ENCODE assay signal across 10 cellular contexts in genomic region chr10:124941823-124942222, GRCh38. TPM values are rescaled to one million over a fixed set of nuclear protein-coding genes. Genes with fewer than 3 reads are reported as not detected.
DNase-seq lines count a peak whose midpoint lies in the region; ATAC-seq and TF ChIP-seq lines count a peak whose summit lies in the region.
"Had no signal": no experiment of that assay in that cellular context is flagged by ENCODE, and none has a peak within 500 bp of the region (broad histone marks: within the 10 kb centered on the region; RNA-seq: fewer than 3 reads in every experiment).

Gene ZRANB1, plus strand, starts transcription at chr10:124942123. Its CDS starts 371 bp downstream, at chr10:124942494.

- H3K36me3 ChIP-seq in esophagus squamous epithelium (peaks cover 0 to 10% (median 0%) of the 10 kb centered on the region in 3 donors), aorta (ENCODE audit: control insufficient read depth in 1 of 2, insufficient read depth in 2 of 2, low read length in 1 of 2) (peaks cover 0 to 3% of the 10 kb centered on the region in 2 donors)

- H3K4me3 Mint-ChIP-seq in activated naive CD8-positive, alpha-beta T cell = no peak within 1 kb of the TSS
- no peak within 1 kb of the TSS for H3K4me3 Mint-ChIP-seq in activated naive CD8-positive, alpha-beta T cell treated with anti-CD3 and anti-CD28 coated beads, Interleukin-2, amount 50 U/mL, for 24 hours
- H3K4me3 Mint-ChIP-seq in naive thymus-derived CD8-positive, alpha-beta T cell = peak within 1 kb of the TSS in 9 of 10 donors; percentile 3 to 57 (median 28)

- H3K27me3 Mint-ChIP-seq in activated naive CD8-positive, alpha-beta T cell = no peaks in the 10 kb centered on the region
- no peaks in the 10 kb centered on the region for H3K27me3 Mint-ChIP-seq in activated naive CD8-positive, alpha-beta T cell treated with anti-CD3 and anti-CD28 coated beads, Interleukin-2, amount 50 U/mL, for 24 hours
- H3K27me3 Mint-ChIP-seq in naive thymus-derived CD8-positive, alpha-beta T cell = no peaks in the 10 kb centered on the region

- peak within 1 kb of the TSS; percentile 5 for H3K27ac Mint-ChIP-seq in activated naive CD8-positive, alpha-beta T cell
- no peak within 1 kb of the TSS for H3K27ac Mint-ChIP-seq in activated naive CD8-positive, alpha-beta T cell treated with anti-CD3 and anti-CD28 coated beads, Interleukin-2, amount 50 U/mL, for 24 hours
- peak within 1 kb of the TSS in 3 of 10 donors; percentile 14 to 37 (median 21) for H3K27ac Mint-ChIP-seq in naive thymus-derived CD8-positive, alpha-beta T cell

- H3K27ac ChIP-seq in esophagus squamous epithelium (peak within 1 kb of the TSS in 2 of 4 donors; percentile 37 to 47), aorta (ENCODE audit: low read depth in 1 of 2, low read length in 2 of 2) (no peak within 1 kb of the TSS)

- H3K4me1 Mint-ChIP-seq in activated naive CD8-positive, alpha-beta T cell (ENCODE audit: low read depth) = peaks cover 73% of the 10 kb centered on the region
- peaks cover 51% of the 10 kb centered on the region for H3K4me1 Mint-ChIP-seq in activated naive CD8-positive, alpha-beta T cell treated with anti-CD3 and anti-CD28 coated beads, Interleukin-2, amount 50 U/mL, for 24 hours
- peaks cover 19 to 76% (median 64%) of the 10 kb centered on the region in 4 donors for H3K4me1 Mint-ChIP-seq in naive thymus-derived CD8-positive, alpha-beta T cell

- H3K9me3 Mint-ChIP-seq in activated naive CD8-positive, alpha-beta T cell (ENCODE audit: low read depth) = no peaks in the 10 kb centered on the region
- H3K9me3 Mint-ChIP-seq in activated naive CD8-positive, alpha-beta T cell treated with anti-CD3 and anti-CD28 coated beads, Interleukin-2, amount 50 U/mL, for 24 hours = no peaks in the 10 kb centered on the region
- H3K9me3 Mint-ChIP-seq in naive thymus-derived CD8-positive, alpha-beta T cell = no peaks in the 10 kb centered on the region

- ATAC-seq in activated naive CD8-positive, alpha-beta T cell treated with anti-CD3 and anti-CD28 coated beads, Interleukin-2, amount 50 U/mL, for 24 hours = no peak
- no peak for ATAC-seq in naive thymus-derived CD8-positive, alpha-beta T cell
- ATAC-seq in aorta (ENCODE audit: low FRiP score) = no peak
- no peak for ATAC-seq in HG02571 (IDR thresholded peaks at IDR 0.05; ENCODE audit: unreplicated experiment)

- no peaks in the 10 kb centered on the region for H3K27me3 ChIP-seq in esophagus squamous epithelium
- H3K27me3 ChIP-seq in aorta (ENCODE audit: control insufficient read depth in 1 of 2, insufficient read depth in 2 of 2, low read length in 1 of 2) = no peaks in the 10 kb centered on the region
- H3K27me3 ChIP-seq: BLaER1 treated with 17β-estradiol and CSF1 and Interleukin-3, amounts not matched to agents 10 nM and 100 nM had no signal

- no peak for DNase-seq in activated naive CD8-positive, alpha-beta T cell treated with anti-CD3 and anti-CD28 coated beads, Interleukin-2, amount 50 U/mL, for 24 hours
- DNase-seq in esophagus squamous epithelium (lab: John Stamatoyannopoulos, UW) (no peak), aorta (no peak), CD1c-positive myeloid dendritic cell (ENCODE audit: extremely low spot score) (no peak), cortex of kidney (lab: John Stamatoyannopoulos, UW) (no peak)
- no peak for DNase-seq in naive thymus-derived CD8-positive, alpha-beta T cell
- DNase-seq: NCI-H146 had no signal

- POLR2A ChIA-PET in naive thymus-derived CD8-positive, alpha-beta T cell (lab: Charles Lee) = no interaction called here

- peaks cover 11% of the 10 kb centered on the region for H3K36me3 Mint-ChIP-seq in activated naive CD8-positive, alpha-beta T cell
- peaks cover 16% of the 10 kb centered on the region for H3K36me3 Mint-ChIP-seq in activated naive CD8-positive, alpha-beta T cell treated with anti-CD3 and anti-CD28 coated beads, Interleukin-2, amount 50 U/mL, for 24 hours (ENCODE audit: low read depth)
- H3K36me3 Mint-ChIP-seq in naive thymus-derived CD8-positive, alpha-beta T cell = peaks cover 0 to 43% (median 4%) of the 10 kb centered on the region in 3 donors

- 86 to 88% methylated on average over 4 of the region's 4 CpGs for WGBS in esophagus squamous epithelium, 2 donors
- 78 to 83% methylated on average over 4 of the region's 4 CpGs for WGBS in aorta, 2 donors

- TF ChIP-seq POLR2A in esophagus squamous epithelium (IDR thresholded peaks at IDR 0.05) = no peak

- TF ChIP-seq CTCF in esophagus squamous epithelium (IDR thresholded peaks at IDR 0.05) = no peak

- H3K9me3 ChIP-seq in esophagus squamous epithelium = no peaks in the 10 kb centered on the region
- H3K9me3 ChIP-seq in aorta (ENCODE audit: control insufficient read depth, low read length) = no peaks in the 10 kb centered on the region
- H3K9me3 ChIP-seq: BLaER1 treated with 17β-estradiol and CSF1 and Interleukin-3, amounts not matched to agents 10 nM and 100 nM had no signal

- peaks cover 0 to 38% (median 10%) of the 10 kb centered on the region in 3 donors for H3K4me1 ChIP-seq in esophagus squamous epithelium
- H3K4me1 ChIP-seq in aorta (ENCODE audit: control insufficient read depth in 1 of 2, insufficient read depth in 2 of 2, low read length in 2 of 2) = peaks cover 7 to 16% of the 10 kb centered on the region in 2 donors

- intact Hi-C loops in esophagus squamous epithelium (cut with DNase I) (no loop called here), aorta (cut with DNase I) (no loop called here)

- H3K4me3 ChIP-seq in esophagus squamous epithelium (no peak within 1 kb of the TSS), aorta (ENCODE audit: low read length in 2 of 2) (no peak within 1 kb of the TSS)
- H3K4me3 ChIP-seq: BLaER1 treated with 17β-estradiol and CSF1 and Interleukin-3, amounts not matched to agents 10 nM and 100 nM had no signal

RNA-seq across cellular contexts. Expression of gene ZRANB1, which starts in this region (rescaled TPM):
- 10 to 100 TPM; 11.7 to 25.2 (median 17.4) TPM for total RNA-seq in esophagus squamous epithelium
- total RNA-seq in naive thymus-derived CD8-positive, alpha-beta T cell = 10 to 100 TPM; 24.8 to 25.0 TPM
- 10 to 100 TPM in 1 of 3 donors, 1 to 10 TPM in 2; 7.0 to 11.7 (median 9.0) TPM for polyA plus RNA-seq in naive thymus-derived CD8-positive, alpha-beta T cell
- 10 to 100 TPM; 27.6 to 32.4 TPM for total RNA-seq in aorta
- polyA plus RNA-seq in aorta = 10 to 100 TPM; 14.8 to 16.5 TPM

Comparison
In these comparisons a context has a peak if more than half of its experiments do, and no peak if none do; other contexts are left out.
1. H3K4me3 Mint-ChIP-seq: peak in naive thymus-derived CD8-positive, alpha-beta T cell (9 of 10); none in activated naive CD8-positive, alpha-beta T cell (single experiment) and activated naive CD8-positive, alpha-beta T cell treated with anti-CD3 and anti-CD28 coated beads, Interleukin-2, amount 50 U/mL, for 24 hours (single experiment).